11 cellular contexts compared by ENCODE assay signal in genomic region chr10:80168679-80169380, GRCh38. TPM values are rescaled to one million over a fixed set of nuclear protein-coding genes. Genes with fewer than 3 reads are reported as not detected.
DNase-seq lines count a peak whose midpoint lies in the region; ATAC-seq and TF ChIP-seq lines count a peak whose summit lies in the region.
"Had no signal": no experiment of that assay in that cellular context is flagged by ENCODE, and none has a peak within 500 bp of the region (broad histone marks: within the 10 kb centered on the region; RNA-seq: fewer than 3 reads in every experiment).

No MANE protein-coding gene starts in this region.

- H3K4me3 Mint-ChIP-seq in activated CD8-positive, alpha-beta memory T cell treated with anti-CD3 and anti-CD28 coated beads, Interleukin-2, amount 10 ng/mL, durations not matched to agents 7 days and 5 days = no peak overlapping the region
- H3K4me3 Mint-ChIP-seq: CD8-positive, alpha-beta T cell had no signal

- H3K9me3 ChIP-seq in stomach = no peaks in the 10 kb centered on the region
- H3K9me3 ChIP-seq: neutrophil had no signal

- ATAC-seq in activated CD8-positive, alpha-beta memory T cell treated with anti-CD3 and anti-CD28 coated beads, Interleukin-2, amount 10 ng/mL, durations not matched to agents 7 days and 5 days = no peak
- ATAC-seq in GM19324 (IDR thresholded peaks at IDR 0.05; ENCODE audit: low FRiP score, unreplicated experiment) = no peak
- ATAC-seq: CD8-positive, alpha-beta T cell had no signal

- TF ChIP-seq CTCF in fibroblast of pulmonary artery (IDR thresholded peaks at IDR 0.05; ENCODE audit: low read length, missing control alignments) (peak; percentile 20), stomach (IDR thresholded peaks at IDR 0.05) (peak in 1 of 7 experiments; percentile 28)

- DNase-seq in activated CD8-positive, alpha-beta memory T cell treated with anti-CD3 and anti-CD28 coated beads, Interleukin-2, amount 10 ng/mL, durations not matched to agents 7 days and 5 days = peak; percentile 46
- no peak for DNase-seq in activated CD8-positive, alpha-beta memory T cell treated with anti-CD3 and anti-CD28 coated beads for 24 hours
- DNase-seq in OCI-M1 (lab: John Stamatoyannopoulos, UW) (peak; percentile 27), fibroblast of pulmonary artery (ENCODE audit: low read depth) (no peak), stomach (no peak), middle frontal gyrus (ENCODE audit: extremely low spot score, low spot score) (no peak), AML-193 (lab: John Stamatoyannopoulos, UW) (no peak)

- H3K27me3 ChIP-seq in stomach = no peaks in the 10 kb centered on the region
- H3K27me3 ChIP-seq: neutrophil had no signal

- H3K27me3 Mint-ChIP-seq in activated CD8-positive, alpha-beta memory T cell treated with anti-CD3 and anti-CD28 coated beads, Interleukin-2, amount 10 ng/mL, durations not matched to agents 7 days and 5 days = no peaks in the 10 kb centered on the region

- CTCF ChIA-PET in activated CD8-positive, alpha-beta memory T cell treated with anti-CD3 and anti-CD28 coated beads, Interleukin-2, amount 10 ng/mL, durations not matched to agents 7 days and 5 days (lab: Charles Lee) = interaction anchor here (1.2 kb wide), 1 partner anchor 54 kb away, joined by 3 read pairs; no protein-coding TSS in a partner anchor

- peaks cover 59 to 100% (median 89%) of the 10 kb centered on the region in 4 donors for H3K4me1 ChIP-seq in stomach

- H3K27ac Mint-ChIP-seq in activated CD8-positive, alpha-beta memory T cell treated with anti-CD3 and anti-CD28 coated beads, Interleukin-2, amount 10 ng/mL, durations not matched to agents 7 days and 5 days = no peak overlapping the region
- H3K27ac Mint-ChIP-seq: CD8-positive, alpha-beta T cell had no signal

- H3K36me3 ChIP-seq in stomach = peaks cover 35 to 93% (median 83%) of the 10 kb centered on the region in 4 donors

- no peak for TF ChIP-seq EP300 in stomach (IDR thresholded peaks at IDR 0.05)

- WGBS in stomach, 5 donors = 78 to 90% (median 89%) methylated on average over 11 to 13 of the region's 13 CpGs

- peaks cover 12% of the 10 kb centered on the region for H3K36me3 Mint-ChIP-seq in activated CD8-positive, alpha-beta memory T cell treated with anti-CD3 and anti-CD28 coated beads, Interleukin-2, amount 10 ng/mL, durations not matched to agents 7 days and 5 days

- H3K27ac ChIP-seq in stomach = peak overlapping the region in 4 of 5 donors; percentile 24 to 65 (median 52)

- H3K4me1 Mint-ChIP-seq in activated CD8-positive, alpha-beta memory T cell treated with anti-CD3 and anti-CD28 coated beads, Interleukin-2, amount 10 ng/mL, durations not matched to agents 7 days and 5 days = no peaks in the 10 kb centered on the region

- TF ChIP-seq POLR2A in stomach (IDR thresholded peaks at IDR 0.05) = no peak

- intact Hi-C loops in stomach (cut with DNase I; ENCODE audit: low total_unique reads) = no loop called here

- no peaks in the 10 kb centered on the region for H3K9me3 Mint-ChIP-seq in activated CD8-positive, alpha-beta memory T cell treated with anti-CD3 and anti-CD28 coated beads, Interleukin-2, amount 10 ng/mL, durations not matched to agents 7 days and 5 days (ENCODE audit: low read depth)
- H3K9me3 Mint-ChIP-seq: CD8-positive, alpha-beta T cell had no signal

- no peak overlapping the region for H3K4me3 ChIP-seq in fibroblast of pulmonary artery (replicated peaks; ENCODE audit: low read depth, low read length)
- no peak overlapping the region for H3K4me3 ChIP-seq in stomach

RNA-seq across cellular contexts. Expression of gene PLAC9, which starts 36.3 kb away (rescaled TPM):
- total RNA-seq in activated CD8-positive, alpha-beta memory T cell treated with anti-CD3 and anti-CD28 coated beads, Interleukin-2, amount 10 ng/mL, durations not matched to agents 7 days and 5 days = not detected
- total RNA-seq in stomach = 10 to 100 TPM in 2 of 5 donors, 1 to 10 TPM in 1, not detected in 2; 2.0 to 37.4 (median 11.6) TPM
- polyA plus RNA-seq in stomach = 10 to 100 TPM; 14.2 to 28.3 (median 26.4) TPM
- total RNA-seq: CD8-positive, alpha-beta T cell; M059J had no signal

RNA-seq across cellular contexts. Expression of gene ANXA11, which starts 36.5 kb away (rescaled TPM):
- 100 to 1,000 TPM; 251 to 288 TPM for total RNA-seq in activated CD8-positive, alpha-beta memory T cell treated with anti-CD3 and anti-CD28 coated beads, Interleukin-2, amount 10 ng/mL, durations not matched to agents 7 days and 5 days
- 100 to 1,000 TPM in 3 of 5 donors, 10 to 100 TPM in 2; 91.4 to 293 (median 109) TPM for total RNA-seq in stomach
- 100 to 1,000 TPM; 171 to 208 (median 181) TPM for polyA plus RNA-seq in stomach

Comparison
In these comparisons a context has a peak if more than half of its experiments do, and no peak if none do; other contexts are left out.
1. DNase-seq: peak in activated CD8-positive, alpha-beta memory T cell treated with anti-CD3 and anti-CD28 coated beads, Interleukin-2, amount 10 ng/mL, durations not matched to agents 7 days and 5 days (single experiment) and OCI-M1 (single experiment); none in activated CD8-positive, alpha-beta memory T cell treated with anti-CD3 and anti-CD28 coated beads for 24 hours (single experiment), fibroblast of pulmonary artery (single experiment), stomach (single experiment), middle frontal gyrus (single experiment) and AML-193 (0 of 2).